4 cellular contexts compared by ENCODE assay signal in the genomic region with DNA sequence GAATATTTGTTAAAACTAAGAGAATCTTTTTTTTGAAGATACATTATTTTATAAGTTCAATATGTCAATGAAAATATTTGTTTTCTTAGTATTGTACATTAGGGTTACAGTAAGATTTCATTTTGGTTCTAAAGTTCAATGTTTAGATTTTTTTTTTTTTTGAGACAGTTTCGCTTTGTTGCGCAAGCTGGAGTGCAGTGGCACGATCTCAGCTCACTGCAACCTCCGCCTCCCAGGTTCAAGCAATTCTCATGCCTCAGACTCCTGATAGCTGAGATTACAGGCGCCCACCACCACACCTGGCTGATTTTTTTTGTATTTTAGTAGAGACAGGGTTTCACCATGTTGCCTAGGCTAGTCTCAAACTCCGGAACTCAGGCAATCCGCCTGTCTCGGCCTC.
TF ChIP-seq lines count a peak whose summit lies in the region.
"Not testable (repeated sequence)": the region's sequence is repeated elsewhere in the genome, so short reads cannot be mapped to it uniquely, and the experiment has no call there.

No MANE protein-coding gene starts in this region.

TF ChIP-seq in A549, 52 proteins besides CTCF, POLR2A, EP300 and RAD21:
- peak; percentile 61 to 67; a peak in 3 of 4 replicates for TF ChIP-seq CEBPB (IDR thresholded peaks at IDR 0.05)

TF ChIP-seq in IMR-90, 13 proteins besides CTCF, POLR2A, EP300 and RAD21:
- TF ChIP-seq CEBPB (IDR thresholded peaks at IDR 0.05; ENCODE audit: low read depth, low read length), result peak; percentile 65

TF ChIP-seq in K562, 482 proteins besides CTCF, POLR2A, EP300 and RAD21:
- TF ChIP-seq CEBPG (CRISPR knock-in tag; IDR thresholded peaks at IDR 0.05), result not testable (repeated sequence)
- TF ChIP-seq CEBPG (tag; conservative IDR thresholded peaks at IDR 0.05 in 1 of 2, IDR thresholded peaks at IDR 0.05 in 1 of 2) (peak in 1 of 2 experiments; percentile 55; a peak in 2 of 4 replicates), CEBPB (tag; IDR thresholded peaks at IDR 0.05) (peak; percentile 62)

TF ChIP-seq in HepG2, 621 proteins besides CTCF, POLR2A, EP300 and RAD21:
- TF ChIP-seq, protein P1, sequence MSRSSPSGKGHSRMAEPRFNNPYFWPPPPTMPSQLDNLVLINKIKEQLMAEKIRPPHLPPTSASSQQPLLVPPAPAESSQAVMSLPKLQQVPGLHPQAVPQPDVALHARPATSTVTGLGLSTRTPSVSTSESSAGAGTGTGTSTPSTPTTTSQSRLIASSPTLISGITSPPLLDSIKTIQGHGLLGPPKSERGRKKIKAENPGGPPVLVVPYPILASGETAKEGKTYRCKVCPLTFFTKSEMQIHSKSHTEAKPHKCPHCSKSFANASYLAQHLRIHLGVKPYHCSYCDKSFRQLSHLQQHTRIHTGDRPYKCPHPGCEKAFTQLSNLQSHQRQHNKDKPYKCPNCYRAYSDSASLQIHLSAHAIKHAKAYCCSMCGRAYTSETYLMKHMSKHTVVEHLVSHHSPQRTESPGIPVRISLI (CRISPR knock-in tag; IDR thresholded peaks at IDR 0.05; ENCODE audit: borderline replicate concordance), result peak; percentile 92
- TF ChIP-seq RXRB (CRISPR knock-in tag; IDR thresholded peaks at IDR 0.05; ENCODE audit: borderline replicate concordance), result 0 out of 2 replicates have a peak, but pooled peaks have one; percentile 15
- TF ChIP-seq, protein P2, sequence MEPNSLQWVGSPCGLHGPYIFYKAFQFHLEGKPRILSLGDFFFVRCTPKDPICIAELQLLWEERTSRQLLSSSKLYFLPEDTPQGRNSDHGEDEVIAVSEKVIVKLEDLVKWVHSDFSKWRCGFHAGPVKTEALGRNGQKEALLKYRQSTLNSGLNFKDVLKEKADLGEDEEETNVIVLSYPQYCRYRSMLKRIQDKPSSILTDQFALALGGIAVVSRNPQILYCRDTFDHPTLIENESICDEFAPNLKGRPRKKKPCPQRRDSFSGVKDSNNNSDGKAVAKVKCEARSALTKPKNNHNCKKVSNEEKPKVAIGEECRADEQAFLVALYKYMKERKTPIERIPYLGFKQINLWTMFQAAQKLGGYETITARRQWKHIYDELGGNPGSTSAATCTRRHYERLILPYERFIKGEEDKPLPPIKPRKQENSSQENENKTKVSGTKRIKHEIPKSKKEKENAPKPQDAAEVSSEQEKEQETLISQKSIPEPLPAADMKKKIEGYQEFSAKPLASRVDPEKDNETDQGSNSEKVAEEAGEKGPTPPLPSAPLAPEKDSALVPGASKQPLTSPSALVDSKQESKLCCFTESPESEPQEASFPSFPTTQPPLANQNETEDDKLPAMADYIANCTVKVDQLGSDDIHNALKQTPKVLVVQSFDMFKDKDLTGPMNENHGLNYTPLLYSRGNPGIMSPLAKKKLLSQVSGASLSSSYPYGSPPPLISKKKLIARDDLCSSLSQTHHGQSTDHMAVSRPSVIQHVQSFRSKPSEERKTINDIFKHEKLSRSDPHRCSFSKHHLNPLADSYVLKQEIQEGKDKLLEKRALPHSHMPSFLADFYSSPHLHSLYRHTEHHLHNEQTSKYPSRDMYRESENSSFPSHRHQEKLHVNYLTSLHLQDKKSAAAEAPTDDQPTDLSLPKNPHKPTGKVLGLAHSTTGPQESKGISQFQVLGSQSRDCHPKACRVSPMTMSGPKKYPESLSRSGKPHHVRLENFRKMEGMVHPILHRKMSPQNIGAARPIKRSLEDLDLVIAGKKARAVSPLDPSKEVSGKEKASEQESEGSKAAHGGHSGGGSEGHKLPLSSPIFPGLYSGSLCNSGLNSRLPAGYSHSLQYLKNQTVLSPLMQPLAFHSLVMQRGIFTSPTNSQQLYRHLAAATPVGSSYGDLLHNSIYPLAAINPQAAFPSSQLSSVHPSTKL (CRISPR knock-in tag; IDR thresholded peaks at IDR 0.05), result peak; percentile 55; the same call in 1 of the 2 replicates
- 0 out of 2 replicates have a peak, but pooled peaks have one; percentile 16 for TF ChIP-seq ZBTB38 (CRISPR knock-in tag; IDR thresholded peaks at IDR 0.05)
- 0 out of 2 replicates have a peak, but pooled peaks have one; percentile 22 for TF ChIP-seq NCOR1 (IDR thresholded peaks at IDR 0.05; ENCODE audit: borderline replicate concordance, low read length)
- peak; percentile 34; the same call in 1 of the 2 replicates for TF ChIP-seq KAT8 (CRISPR knock-in tag; IDR thresholded peaks at IDR 0.05)
- TF ChIP-seq ZMYM4 (CRISPR knock-in tag; IDR thresholded peaks at IDR 0.05), result 0 out of 2 replicates have a peak, but pooled peaks have one; percentile 21
- TF ChIP-seq, protein P3, sequence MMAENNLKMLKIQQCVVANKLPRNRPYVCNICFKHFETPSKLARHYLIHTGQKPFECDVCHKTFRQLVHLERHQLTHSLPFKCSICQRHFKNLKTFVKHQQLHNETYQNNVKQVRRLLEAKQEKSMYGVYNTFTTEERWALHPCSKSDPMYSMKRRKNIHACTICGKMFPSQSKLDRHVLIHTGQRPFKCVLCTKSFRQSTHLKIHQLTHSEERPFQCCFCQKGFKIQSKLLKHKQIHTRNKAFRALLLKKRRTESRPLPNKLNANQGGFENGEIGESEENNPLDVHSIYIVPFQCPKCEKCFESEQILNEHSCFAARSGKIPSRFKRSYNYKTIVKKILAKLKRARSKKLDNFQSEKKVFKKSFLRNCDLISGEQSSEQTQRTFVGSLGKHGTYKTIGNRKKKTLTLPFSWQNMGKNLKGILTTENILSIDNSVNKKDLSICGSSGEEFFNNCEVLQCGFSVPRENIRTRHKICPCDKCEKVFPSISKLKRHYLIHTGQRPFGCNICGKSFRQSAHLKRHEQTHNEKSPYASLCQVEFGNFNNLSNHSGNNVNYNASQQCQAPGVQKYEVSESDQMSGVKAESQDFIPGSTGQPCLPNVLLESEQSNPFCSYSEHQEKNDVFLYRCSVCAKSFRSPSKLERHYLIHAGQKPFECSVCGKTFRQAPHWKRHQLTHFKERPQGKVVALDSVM (CRISPR knock-in tag; IDR thresholded peaks at IDR 0.05), result 0 out of 2 replicates have a peak, but pooled peaks have one; percentile 23
- 0 out of 2 replicates have a peak, but pooled peaks have one; percentile 32 for TF ChIP-seq ZNF644 (CRISPR knock-in tag; IDR thresholded peaks at IDR 0.05; ENCODE audit: low read depth)
- TF ChIP-seq, protein P4, sequence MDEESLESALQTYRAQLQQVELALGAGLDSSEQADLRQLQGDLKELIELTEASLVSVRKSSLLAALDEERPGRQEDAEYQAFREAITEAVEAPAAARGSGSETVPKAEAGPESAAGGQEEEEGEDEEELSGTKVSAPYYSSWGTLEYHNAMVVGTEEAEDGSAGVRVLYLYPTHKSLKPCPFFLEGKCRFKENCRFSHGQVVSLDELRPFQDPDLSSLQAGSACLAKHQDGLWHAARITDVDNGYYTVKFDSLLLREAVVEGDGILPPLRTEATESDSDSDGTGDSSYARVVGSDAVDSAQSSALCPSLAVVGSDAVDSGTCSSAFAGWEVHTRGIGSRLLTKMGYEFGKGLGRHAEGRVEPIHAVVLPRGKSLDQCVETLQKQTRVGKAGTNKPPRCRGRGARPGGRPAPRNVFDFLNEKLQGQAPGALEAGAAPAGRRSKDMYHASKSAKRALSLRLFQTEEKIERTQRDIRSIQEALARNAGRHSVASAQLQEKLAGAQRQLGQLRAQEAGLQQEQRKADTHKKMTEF (CRISPR knock-in tag; IDR thresholded peaks at IDR 0.05), result peak; percentile 39; the same call in 1 of the 2 replicates
- TF ChIP-seq, protein P5, sequence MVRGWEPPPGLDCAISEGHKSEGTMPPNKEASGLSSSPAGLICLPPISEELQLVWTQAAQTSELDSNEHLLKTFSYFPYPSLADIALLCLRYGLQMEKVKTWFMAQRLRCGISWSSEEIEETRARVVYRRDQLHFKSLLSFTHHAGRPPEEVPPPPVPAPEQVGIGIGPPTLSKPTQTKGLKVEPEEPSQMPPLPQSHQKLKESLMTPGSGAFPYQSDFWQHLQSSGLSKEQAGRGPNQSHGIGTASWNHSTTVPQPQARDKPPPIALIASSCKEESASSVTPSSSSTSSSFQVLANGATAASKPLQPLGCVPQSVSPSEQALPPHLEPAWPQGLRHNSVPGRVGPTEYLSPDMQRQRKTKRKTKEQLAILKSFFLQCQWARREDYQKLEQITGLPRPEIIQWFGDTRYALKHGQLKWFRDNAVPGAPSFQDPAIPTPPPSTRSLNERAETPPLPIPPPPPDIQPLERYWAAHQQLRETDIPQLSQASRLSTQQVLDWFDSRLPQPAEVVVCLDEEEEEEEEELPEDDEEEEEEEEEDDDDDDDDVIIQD (CRISPR knock-in tag; IDR thresholded peaks at IDR 0.05; ENCODE audit: low read depth), result peak; percentile 37; the same call in 1 of the 2 replicates
- TF ChIP-seq SALL1 (CRISPR knock-in tag; IDR thresholded peaks at IDR 0.05), result peak; percentile 29; the same call in 1 of the 2 replicates
- peak; percentile 91 for TF ChIP-seq CEBPG (CRISPR knock-in tag; IDR thresholded peaks at IDR 0.05)
- peak; percentile 56; the same call in 1 of the 2 replicates for TF ChIP-seq ZBTB3 (CRISPR knock-in tag; IDR thresholded peaks at IDR 0.05; ENCODE audit: borderline replicate concordance, low read depth)
- TF ChIP-seq HNF4A (CRISPR knock-in tag; IDR thresholded peaks at IDR 0.05), result peak; percentile 53
- peak; percentile 34; the same call in 1 of the 2 replicates for TF ChIP-seq GATAD2A (CRISPR knock-in tag; IDR thresholded peaks at IDR 0.05)
- peak; percentile 82 for TF ChIP-seq CEBPB (IDR thresholded peaks at IDR 0.05; ENCODE audit: borderline replicate concordance, low read depth, low read length)
